ENCODE assay signal across 1 cellular context in genomic region chr12:93524386-93525133, GRCh38.
TF ChIP-seq lines count a peak whose summit lies in the region.

No MANE protein-coding gene starts in this region.

TF ChIP-seq in GM23338, 12 proteins besides CTCF, POLR2A, EP300 and RAD21 (continued from another document):
- TF ChIP-seq, protein P1, sequence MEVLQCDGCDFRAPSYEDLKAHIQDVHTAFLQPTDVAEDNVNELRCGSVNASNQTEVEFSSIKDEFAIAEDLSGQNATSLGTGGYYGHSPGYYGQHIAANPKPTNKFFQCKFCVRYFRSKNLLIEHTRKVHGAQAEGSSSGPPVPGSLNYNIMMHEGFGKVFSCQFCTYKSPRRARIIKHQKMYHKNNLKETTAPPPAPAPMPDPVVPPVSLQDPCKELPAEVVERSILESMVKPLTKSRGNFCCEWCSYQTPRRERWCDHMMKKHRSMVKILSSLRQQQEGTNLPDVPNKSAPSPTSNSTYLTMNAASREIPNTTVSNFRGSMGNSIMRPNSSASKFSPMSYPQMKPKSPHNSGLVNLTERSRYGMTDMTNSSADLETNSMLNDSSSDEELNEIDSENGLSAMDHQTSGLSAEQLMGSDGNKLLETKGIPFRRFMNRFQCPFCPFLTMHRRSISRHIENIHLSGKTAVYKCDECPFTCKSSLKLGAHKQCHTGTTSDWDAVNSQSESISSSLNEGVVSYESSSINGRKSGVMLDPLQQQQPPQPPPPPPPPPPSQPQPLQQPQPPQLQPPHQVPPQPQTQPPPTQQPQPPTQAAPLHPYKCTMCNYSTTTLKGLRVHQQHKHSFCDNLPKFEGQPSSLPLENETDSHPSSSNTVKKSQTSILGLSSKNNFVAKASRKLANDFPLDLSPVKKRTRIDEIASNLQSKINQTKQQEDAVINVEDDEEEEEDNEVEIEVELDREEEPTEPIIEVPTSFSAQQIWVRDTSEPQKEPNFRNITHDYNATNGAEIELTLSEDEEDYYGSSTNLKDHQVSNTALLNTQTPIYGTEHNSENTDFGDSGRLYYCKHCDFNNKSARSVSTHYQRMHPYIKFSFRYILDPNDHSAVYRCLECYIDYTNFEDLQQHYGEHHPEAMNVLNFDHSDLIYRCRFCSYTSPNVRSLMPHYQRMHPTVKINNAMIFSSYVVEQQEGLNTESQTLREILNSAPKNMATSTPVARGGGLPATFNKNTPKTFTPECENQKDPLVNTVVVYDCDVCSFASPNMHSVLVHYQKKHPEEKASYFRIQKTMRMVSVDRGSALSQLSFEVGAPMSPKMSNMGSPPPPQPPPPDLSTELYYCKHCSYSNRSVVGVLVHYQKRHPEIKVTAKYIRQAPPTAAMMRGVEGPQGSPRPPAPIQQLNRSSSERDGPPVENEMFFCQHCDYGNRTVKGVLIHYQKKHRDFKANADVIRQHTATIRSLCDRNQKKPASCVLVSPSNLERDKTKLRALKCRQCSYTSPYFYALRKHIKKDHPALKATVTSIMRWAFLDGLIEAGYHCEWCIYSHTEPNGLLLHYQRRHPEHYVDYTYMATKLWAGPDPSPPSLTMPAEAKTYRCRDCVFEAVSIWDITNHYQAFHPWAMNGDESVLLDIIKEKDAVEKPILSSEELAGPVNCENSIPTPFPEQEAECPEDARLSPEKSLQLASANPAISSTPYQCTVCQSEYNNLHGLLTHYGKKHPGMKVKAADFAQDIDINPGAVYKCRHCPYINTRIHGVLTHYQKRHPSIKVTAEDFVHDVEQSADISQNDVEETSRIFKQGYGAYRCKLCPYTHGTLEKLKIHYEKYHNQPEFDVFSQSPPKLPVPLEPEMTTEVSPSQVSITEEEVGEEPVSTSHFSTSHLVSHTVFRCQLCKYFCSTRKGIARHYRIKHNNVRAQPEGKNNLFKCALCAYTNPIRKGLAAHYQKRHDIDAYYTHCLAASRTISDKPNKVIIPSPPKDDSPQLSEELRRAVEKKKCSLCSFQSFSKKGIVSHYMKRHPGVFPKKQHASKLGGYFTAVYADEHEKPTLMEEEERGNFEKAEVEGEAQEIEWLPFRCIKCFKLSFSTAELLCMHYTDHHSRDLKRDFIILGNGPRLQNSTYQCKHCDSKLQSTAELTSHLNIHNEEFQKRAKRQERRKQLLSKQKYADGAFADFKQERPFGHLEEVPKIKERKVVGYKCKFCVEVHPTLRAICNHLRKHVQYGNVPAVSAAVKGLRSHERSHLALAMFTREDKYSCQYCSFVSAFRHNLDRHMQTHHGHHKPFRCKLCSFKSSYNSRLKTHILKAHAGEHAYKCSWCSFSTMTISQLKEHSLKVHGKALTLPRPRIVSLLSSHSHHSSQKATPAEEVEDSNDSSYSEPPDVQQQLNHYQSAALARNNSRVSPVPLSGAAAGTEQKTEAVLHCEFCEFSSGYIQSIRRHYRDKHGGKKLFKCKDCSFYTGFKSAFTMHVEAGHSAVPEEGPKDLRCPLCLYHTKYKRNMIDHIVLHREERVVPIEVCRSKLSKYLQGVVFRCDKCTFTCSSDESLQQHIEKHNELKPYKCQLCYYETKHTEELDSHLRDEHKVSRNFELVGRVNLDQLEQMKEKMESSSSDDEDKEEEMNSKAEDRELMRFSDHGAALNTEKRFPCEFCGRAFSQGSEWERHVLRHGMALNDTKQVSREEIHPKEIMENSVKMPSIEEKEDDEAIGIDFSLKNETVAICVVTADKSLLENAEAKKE (CRISPR knock-in tag; IDR thresholded peaks at IDR 0.05): no peak
